26 cellular contexts compared by ENCODE assay signal in genomic region chr10:94005050-94005449, GRCh38. TPM values are rescaled to one million over a fixed set of nuclear protein-coding genes. Genes with fewer than 3 reads are reported as not detected.
A peak's percentile ranks its signal among the peaks of the same experiment; 100 is the strongest.
DNase-seq lines count a peak whose midpoint lies in the region; ATAC-seq, FAIRE-seq and TF ChIP-seq lines count a peak whose summit lies in the region.
"Had no signal": no experiment of that assay in that cellular context is flagged by ENCODE, and none has a peak within 500 bp of the region (broad histone marks: within the 10 kb centered on the region; RNA-seq: fewer than 3 reads in every experiment).

No MANE protein-coding gene starts in this region.

- no peaks in the 10 kb centered on the region for H3K9me3 ChIP-seq in heart left ventricle
- H3K9me3 ChIP-seq: body of pancreas, HAP-1, right lobe of liver had no signal

- peak; percentile 12 for DNase-seq in Caki2 (ENCODE audit: low read depth)
- DNase-seq in NCI-H226, result peak; percentile 60
- peak; percentile 69 for DNase-seq in mucosa of gallbladder (ENCODE audit: low spot score)
- no peak for DNase-seq in glutamatergic neuron
- no peak for DNase-seq in heart left ventricle
- DNase-seq in ACHN, result no peak
- DNase-seq: activated CD4-positive, alpha-beta T cell treated with anti-CD3 and anti-CD28 coated beads for 4 hours; activated CD8-positive, alpha-beta memory T cell treated with anti-CD3 and anti-CD28 coated beads, Interleukin-2, amount 10 ng/mL, durations not matched to agents 7 days and 5 days; CD4-positive, CD25-positive, alpha-beta regulatory T cell; cortex of kidney; DMS153; mesenchymal stem cell; natural killer cell; NCI-H1092 treated with DMSO at 0.1 percent for 48 hours; NCI-H2081 treated with DMSO at 0.1 percent for 48 hours; NCI-H446 treated with DMSO at 0.1 percent for 48 hours; right lobe of liver; SW 1271 had no signal

- no peaks in the 10 kb centered on the region for H3K27me3 Mint-ChIP-seq in glutamatergic neuron (ENCODE audit: unreplicated experiment)

- H3K9me3 Mint-ChIP-seq in glutamatergic neuron (ENCODE audit: unreplicated experiment), result no peaks in the 10 kb centered on the region
- H3K9me3 Mint-ChIP-seq: activated naive CD4-positive, alpha-beta T cell treated with anti-CD3 and anti-CD28 coated beads, Interleukin-2, amount 50 U/mL, for 72 hours; natural killer cell; stimulated activated effector memory CD8-positive, alpha-beta T cell treated with anti-CD3 and anti-CD28 coated beads, Interleukin-12 subunit alpha, Interleukin-12 subunit beta, amount 100 ng/mL, for 72 hours had no signal

- in situ Hi-C loops in Caki2 (cut with HindIII; ENCODE audit: low pct_unique_long_range_greater_than_20kb, low sequenced_read_pairs), result no loop called here
- in situ Hi-C loops in ACHN (cut with HindIII; ENCODE audit: low pct_ligation_motif_present, low pct_unique_long_range_greater_than_20kb, low sequenced_read_pairs), result no loop called here

- 71 to 80% (median 78%) methylated on average over 2 of the region's 2 CpGs for WGBS in heart left ventricle, 4 donors

- H3K36me3 Mint-ChIP-seq in glutamatergic neuron (ENCODE audit: unreplicated experiment), result no peaks in the 10 kb centered on the region
- H3K36me3 Mint-ChIP-seq: activated CD8-positive, alpha-beta memory T cell treated with anti-CD3 and anti-CD28 coated beads, Interleukin-2, amount 10 ng/mL, durations not matched to agents 7 days and 5 days; activated naive CD4-positive, alpha-beta T cell treated with anti-CD3 and anti-CD28 coated beads, Interleukin-2, amount 50 U/mL, for 72 hours; CD4-positive, CD25-positive, alpha-beta regulatory T cell; natural killer cell; stimulated activated effector memory CD8-positive, alpha-beta T cell treated with anti-CD3 and anti-CD28 coated beads, Interleukin-12 subunit alpha, Interleukin-12 subunit beta, amount 100 ng/mL, for 72 hours had no signal

- ATAC-seq in heart left ventricle (no peak), HG02884 (IDR thresholded peaks at IDR 0.05; ENCODE audit: unreplicated experiment) (no peak)
- ATAC-seq: activated CD8-positive, alpha-beta memory T cell treated with anti-CD3 and anti-CD28 coated beads, Interleukin-2, amount 10 ng/mL, durations not matched to agents 7 days and 5 days; activated naive CD4-positive, alpha-beta T cell treated with anti-CD3 and anti-CD28 coated beads, Interleukin-2, amount 50 U/mL, for 72 hours; body of pancreas; foreskin keratinocyte; natural killer cell; right lobe of liver; stimulated activated effector memory CD8-positive, alpha-beta T cell treated with anti-CD3 and anti-CD28 coated beads, Interleukin-12 subunit alpha, Interleukin-12 subunit beta, amount 100 ng/mL, for 72 hours had no signal

- TF ChIP-seq CTCF in glutamatergic neuron (IDR thresholded peaks at IDR 0.05; ENCODE audit: partially characterized antibody, unreplicated experiment) (no peak), heart left ventricle (IDR thresholded peaks at IDR 0.05) (no peak)

- TF ChIP-seq POLR2A in heart left ventricle (IDR thresholded peaks at IDR 0.05), result no peak

- no peaks in the 10 kb centered on the region for H3K4me1 Mint-ChIP-seq in glutamatergic neuron (ENCODE audit: low read depth, unreplicated experiment)
- H3K4me1 Mint-ChIP-seq: activated CD8-positive, alpha-beta memory T cell treated with anti-CD3 and anti-CD28 coated beads, Interleukin-2, amount 10 ng/mL, durations not matched to agents 7 days and 5 days; CD4-positive, CD25-positive, alpha-beta regulatory T cell; natural killer cell; stimulated activated effector memory CD8-positive, alpha-beta T cell treated with anti-CD3 and anti-CD28 coated beads, Interleukin-12 subunit alpha, Interleukin-12 subunit beta, amount 100 ng/mL, for 72 hours had no signal

- H3K27ac Mint-ChIP-seq in glutamatergic neuron (ENCODE audit: unreplicated experiment), result no peak overlapping the region
- H3K27ac Mint-ChIP-seq: activated CD8-positive, alpha-beta memory T cell treated with anti-CD3 and anti-CD28 coated beads, Interleukin-2, amount 10 ng/mL, durations not matched to agents 7 days and 5 days; activated naive CD4-positive, alpha-beta T cell treated with anti-CD3 and anti-CD28 coated beads, Interleukin-2, amount 50 U/mL, for 72 hours; CD4-positive, CD25-positive, alpha-beta regulatory T cell; natural killer cell; stimulated activated effector memory CD8-positive, alpha-beta T cell treated with anti-CD3 and anti-CD28 coated beads, Interleukin-12 subunit alpha, Interleukin-12 subunit beta, amount 100 ng/mL, for 72 hours had no signal

- H3K4me1 ChIP-seq in heart left ventricle, result peaks cover 0 to 51% (median 10%) of the 10 kb centered on the region in 12 donors
- H3K4me1 ChIP-seq: foreskin keratinocyte, HAP-1, right lobe of liver had no signal

- H3K4me3 Mint-ChIP-seq in glutamatergic neuron (ENCODE audit: unreplicated experiment), result no peak overlapping the region
- H3K4me3 Mint-ChIP-seq: activated CD8-positive, alpha-beta memory T cell treated with anti-CD3 and anti-CD28 coated beads, Interleukin-2, amount 10 ng/mL, durations not matched to agents 7 days and 5 days; CD4-positive, CD25-positive, alpha-beta regulatory T cell; natural killer cell; stimulated activated effector memory CD8-positive, alpha-beta T cell treated with anti-CD3 and anti-CD28 coated beads, Interleukin-12 subunit alpha, Interleukin-12 subunit beta, amount 100 ng/mL, for 72 hours had no signal

- no peaks in the 10 kb centered on the region for H3K27me3 ChIP-seq in heart left ventricle
- H3K27me3 ChIP-seq: body of pancreas, right lobe of liver had no signal

- no peak overlapping the region for H3K4me3 ChIP-seq in heart left ventricle
- H3K4me3 ChIP-seq: body of pancreas, HAP-1, right lobe of liver had no signal

- intact Hi-C loops in heart left ventricle (cut with DNase I), result no loop called here

- H3K36me3 ChIP-seq in heart left ventricle, result no peaks in the 10 kb centered on the region
- H3K36me3 ChIP-seq: HAP-1, right lobe of liver had no signal

- peak; percentile 41 for FAIRE-seq in colon (lab: Jason Lieb, UNC)
- FAIRE-seq: GM12891 had no signal

- H3K27ac ChIP-seq in heart left ventricle, result no peak overlapping the region
- H3K27ac ChIP-seq: foreskin keratinocyte, right lobe of liver had no signal

RNA-seq across cellular contexts. Expression of gene PLCE1, which starts 11.3 kb away (rescaled TPM):
- 0.70 and 1.0 TPM in 2 replicates for total RNA-seq in Caki2 (2014; rRNA removed; shearing (Covaris generic); ENCODE audit: low replicate concordance)
- total RNA-seq in mucosa of gallbladder (3.5 TPM), glutamatergic neuron (ENCODE audit: unreplicated experiment) (0.25 TPM), heart left ventricle (10 to 100 TPM in 7 of 9 donors, 1 to 10 TPM in 2; 8.0 to 42.1 (median 11.1) TPM)
- polyA plus RNA-seq in heart left ventricle, result 1 to 10 TPM; 1.3 to 2.3 TPM
- total RNA-seq: CD4-positive, CD25-positive, alpha-beta regulatory T cell; natural killer cell had no signal

Comparison
In these comparisons a context has a peak if more than half of its experiments do, and no peak if none do; other contexts are left out.
1. DNase-seq: peak in Caki2 (single experiment), NCI-H226 (single experiment) and mucosa of gallbladder (single experiment); none in glutamatergic neuron (single experiment), heart left ventricle (0 of 5) and ACHN (single experiment).